2 cellular contexts compared by ENCODE assay signal in the genomic region with DNA sequence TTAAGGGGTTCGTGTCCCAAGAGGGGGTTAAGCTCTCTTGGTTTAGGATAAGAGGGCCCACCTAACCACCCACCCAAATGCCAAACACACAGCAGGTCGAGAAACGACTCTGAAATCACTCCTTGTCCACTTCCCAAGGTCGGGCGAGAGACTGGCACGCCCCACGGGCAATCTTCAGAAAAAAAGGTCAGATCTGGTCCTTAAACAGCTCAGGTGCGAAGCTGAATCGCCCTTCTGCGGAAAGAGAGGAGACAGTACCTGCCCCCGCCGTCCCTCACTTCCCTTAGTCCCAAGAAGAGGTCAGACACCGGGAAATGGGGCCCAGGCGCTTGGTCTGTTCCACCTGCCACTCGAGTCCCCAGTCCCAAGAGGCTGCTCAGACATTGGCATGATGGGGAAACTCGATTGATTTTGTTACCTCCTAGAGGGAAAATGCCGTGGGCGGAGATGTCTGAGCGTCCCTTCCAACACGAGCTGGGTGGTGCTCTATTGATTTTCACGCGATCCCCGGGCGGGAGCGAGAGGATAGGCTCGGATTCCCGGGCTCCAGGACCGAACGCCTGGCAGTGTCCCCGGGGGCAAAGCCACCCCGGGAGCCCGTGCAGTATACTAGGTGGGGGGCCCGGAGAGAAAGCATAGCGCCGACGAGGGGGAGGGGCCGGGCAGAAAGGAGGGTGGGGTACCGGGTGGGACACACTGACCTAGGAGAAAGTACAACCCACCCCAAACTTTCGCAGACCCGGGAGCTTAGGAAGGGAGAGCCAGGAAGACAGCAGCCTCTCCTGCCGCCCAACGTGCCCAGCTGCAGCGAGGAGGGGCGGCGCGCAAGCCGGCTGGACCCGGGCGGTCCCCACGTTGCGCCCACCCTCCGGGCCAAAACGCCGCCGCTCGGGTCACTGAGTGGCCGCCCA.
TF ChIP-seq lines count a peak whose summit lies in the region.

No MANE protein-coding gene starts in this region.

TF ChIP-seq in SK-N-SH, 30 proteins besides CTCF, POLR2A, EP300 and RAD21:
- TF ChIP-seq, protein P1, sequence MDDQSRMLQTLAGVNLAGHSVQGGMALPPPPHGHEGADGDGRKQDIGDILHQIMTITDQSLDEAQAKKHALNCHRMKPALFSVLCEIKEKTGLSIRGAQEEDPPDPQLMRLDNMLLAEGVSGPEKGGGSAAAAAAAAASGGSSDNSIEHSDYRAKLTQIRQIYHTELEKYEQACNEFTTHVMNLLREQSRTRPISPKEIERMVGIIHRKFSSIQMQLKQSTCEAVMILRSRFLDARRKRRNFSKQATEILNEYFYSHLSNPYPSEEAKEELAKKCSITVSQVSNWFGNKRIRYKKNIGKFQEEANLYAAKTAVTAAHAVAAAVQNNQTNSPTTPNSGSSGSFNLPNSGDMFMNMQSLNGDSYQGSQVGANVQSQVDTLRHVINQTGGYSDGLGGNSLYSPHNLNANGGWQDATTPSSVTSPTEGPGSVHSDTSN (IDR thresholded peaks at IDR 0.05) = no peak
- TF ChIP-seq GATA2 (CRISPR knock-in tag; IDR thresholded peaks at IDR 0.05) (no peak), RCOR1 (IDR thresholded peaks at IDR 0.05; ENCODE audit: low read length) (no peak)
- TF ChIP-seq, protein P2, sequence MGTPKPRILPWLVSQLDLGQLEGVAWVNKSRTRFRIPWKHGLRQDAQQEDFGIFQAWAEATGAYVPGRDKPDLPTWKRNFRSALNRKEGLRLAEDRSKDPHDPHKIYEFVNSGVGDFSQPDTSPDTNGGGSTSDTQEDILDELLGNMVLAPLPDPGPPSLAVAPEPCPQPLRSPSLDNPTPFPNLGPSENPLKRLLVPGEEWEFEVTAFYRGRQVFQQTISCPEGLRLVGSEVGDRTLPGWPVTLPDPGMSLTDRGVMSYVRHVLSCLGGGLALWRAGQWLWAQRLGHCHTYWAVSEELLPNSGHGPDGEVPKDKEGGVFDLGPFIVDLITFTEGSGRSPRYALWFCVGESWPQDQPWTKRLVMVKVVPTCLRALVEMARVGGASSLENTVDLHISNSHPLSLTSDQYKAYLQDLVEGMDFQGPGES (IDR thresholded peaks at IDR 0.05; ENCODE audit: low read depth, low read length) = no peak

TF ChIP-seq in GM12891, 5 proteins besides CTCF, POLR2A, EP300 and RAD21:
- no peak for TF ChIP-seq SPI1 (IDR thresholded peaks at IDR 0.05; ENCODE audit: low read depth, low read length)
- TF ChIP-seq POU2F2 (IDR thresholded peaks at IDR 0.05; ENCODE audit: low read depth, low read length) = no peak
